3 cellular contexts compared by ENCODE assay signal in genomic region chr1:21989672-21990393, GRCh38. TPM values are rescaled to one million over a fixed set of nuclear protein-coding genes. Genes with fewer than 3 reads are reported as not detected.
"Had no signal": no experiment of that assay in that cellular context is flagged by ENCODE, and none has a peak within 500 bp of the region (broad histone marks: within the 10 kb centered on the region; RNA-seq: fewer than 3 reads in every experiment).

No MANE protein-coding gene starts in this region.

RNA-seq across cellular contexts. Expression of gene CELA3A, which starts 11.6 kb away (rescaled TPM):
- total RNA-seq: HT-29, SK-MEL-5 had no signal
- polyA plus RNA-seq: SK-N-SH had no signal

RNA-seq across cellular contexts. Expression of gene CELA3B, which starts 13.0 kb away (rescaled TPM):
- total RNA-seq: SK-MEL-5 had no signal
- polyA plus RNA-seq: SK-N-SH had no signal
